Comparison of ENCODE assay signal across 3 cellular contexts in the genomic region with DNA sequence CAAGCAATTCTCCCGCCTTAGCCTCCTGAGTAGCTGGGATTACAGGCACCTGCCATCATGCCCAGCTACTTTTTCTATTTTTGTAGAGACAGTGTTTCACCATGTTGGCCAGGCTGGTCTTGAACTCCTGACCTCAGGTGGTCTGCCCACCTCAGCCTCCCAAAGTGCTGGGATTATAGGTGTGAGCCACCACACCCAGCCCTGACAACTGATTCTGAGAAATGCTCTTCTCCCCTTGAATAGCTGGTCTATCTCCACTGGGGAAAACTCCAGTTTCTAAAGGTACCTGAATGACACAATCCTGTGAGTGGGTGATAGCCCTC. TPM values are rescaled to one million over a fixed set of nuclear protein-coding genes. Genes with fewer than 3 reads are reported as not detected.
"Had no signal": no experiment of that assay in that cellular context is flagged by ENCODE, and none has a peak within 500 bp of the region (broad histone marks: within the 10 kb centered on the region; RNA-seq: fewer than 3 reads in every experiment).

No MANE protein-coding gene starts in this region.

RNA-seq across cellular contexts. Expression of gene BCL2L10, which starts 29.6 kb away (rescaled TPM):
- total RNA-seq: gastrocnemius medialis, posterior vena cava, subcutaneous adipose tissue had no signal
